1 cellular context compared by ENCODE assay signal in the genomic region with DNA sequence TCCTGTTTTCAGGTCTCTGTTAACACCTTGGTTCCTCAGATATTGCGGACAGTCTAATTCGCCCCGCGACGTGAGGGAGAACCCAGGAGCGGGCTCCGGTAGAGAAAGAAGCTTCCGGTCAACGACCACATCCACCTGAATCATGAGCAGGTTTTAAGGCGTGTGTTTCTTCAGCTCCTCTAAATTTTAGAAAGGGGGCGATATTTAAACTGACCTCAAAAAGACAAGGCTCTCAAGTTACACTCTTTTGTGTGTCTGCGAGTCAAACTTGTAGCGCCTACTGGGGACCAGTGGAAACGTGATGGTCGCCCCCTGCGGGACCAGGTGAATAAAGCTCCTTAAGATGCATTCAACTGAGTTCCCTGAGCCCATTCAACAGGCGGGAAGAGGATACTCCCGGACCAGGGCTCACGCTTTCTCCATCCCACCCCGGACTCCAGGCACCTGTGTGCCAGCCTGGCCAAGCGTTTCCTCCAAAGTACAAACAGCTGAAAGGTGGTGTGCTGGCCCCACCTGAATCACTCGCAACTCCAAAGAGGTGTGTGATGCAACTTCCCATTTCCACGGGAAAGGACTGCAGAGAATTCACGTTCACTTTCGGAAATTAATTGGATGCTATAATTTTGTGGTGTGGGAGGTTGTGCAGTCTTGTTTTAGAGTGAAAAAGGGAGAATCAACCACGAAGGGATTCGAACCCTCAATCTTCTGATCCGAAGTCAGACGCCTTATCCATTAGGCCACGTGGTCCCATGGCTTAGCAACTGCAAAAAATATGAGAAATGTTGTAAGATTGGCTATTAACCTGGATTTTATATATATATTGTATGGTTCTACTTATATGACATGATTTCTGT.
TF ChIP-seq lines count a peak whose summit lies in the region.

No MANE protein-coding gene starts in this region.

TF ChIP-seq in GM12878, 131 proteins besides CTCF, POLR2A, EP300 and RAD21 (continued from another document and continues in another):
- TF ChIP-seq, protein P1, sequence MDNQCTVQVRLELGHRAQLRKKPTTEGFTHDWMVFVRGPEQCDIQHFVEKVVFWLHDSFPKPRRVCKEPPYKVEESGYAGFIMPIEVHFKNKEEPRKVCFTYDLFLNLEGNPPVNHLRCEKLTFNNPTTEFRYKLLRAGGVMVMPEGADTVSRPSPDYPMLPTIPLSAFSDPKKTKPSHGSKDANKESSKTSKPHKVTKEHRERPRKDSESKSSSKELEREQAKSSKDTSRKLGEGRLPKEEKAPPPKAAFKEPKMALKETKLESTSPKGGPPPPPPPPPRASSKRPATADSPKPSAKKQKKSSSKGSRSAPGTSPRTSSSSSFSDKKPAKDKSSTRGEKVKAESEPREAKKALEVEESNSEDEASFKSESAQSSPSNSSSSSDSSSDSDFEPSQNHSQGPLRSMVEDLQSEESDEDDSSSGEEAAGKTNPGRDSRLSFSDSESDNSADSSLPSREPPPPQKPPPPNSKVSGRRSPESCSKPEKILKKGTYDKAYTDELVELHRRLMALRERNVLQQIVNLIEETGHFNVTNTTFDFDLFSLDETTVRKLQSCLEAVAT (IDR thresholded peaks at IDR 0.05), result no peak
- no peak for TF ChIP-seq MEF2A (IDR thresholded peaks at IDR 0.05; ENCODE audit: insufficient read depth, low read depth, low read length)
- TF ChIP-seq ZNF207 (IDR thresholded peaks at IDR 0.05; ENCODE audit: borderline replicate concordance), result no peak
- TF ChIP-seq NFXL1 (IDR thresholded peaks at IDR 0.05; ENCODE audit: borderline replicate concordance), result no peak
- TF ChIP-seq, protein P2, sequence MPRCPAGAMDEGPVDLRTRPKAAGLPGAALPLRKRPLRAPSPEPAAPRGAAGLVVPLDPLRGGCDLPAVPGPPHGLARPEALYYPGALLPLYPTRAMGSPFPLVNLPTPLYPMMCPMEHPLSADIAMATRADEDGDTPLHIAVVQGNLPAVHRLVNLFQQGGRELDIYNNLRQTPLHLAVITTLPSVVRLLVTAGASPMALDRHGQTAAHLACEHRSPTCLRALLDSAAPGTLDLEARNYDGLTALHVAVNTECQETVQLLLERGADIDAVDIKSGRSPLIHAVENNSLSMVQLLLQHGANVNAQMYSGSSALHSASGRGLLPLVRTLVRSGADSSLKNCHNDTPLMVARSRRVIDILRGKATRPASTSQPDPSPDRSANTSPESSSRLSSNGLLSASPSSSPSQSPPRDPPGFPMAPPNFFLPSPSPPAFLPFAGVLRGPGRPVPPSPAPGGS (IDR thresholded peaks at IDR 0.05; ENCODE audit: borderline replicate concordance, insufficient read depth, low read depth, low read length, poor library complexity, severe bottlenecking), result no peak
- TF ChIP-seq JUND (IDR thresholded peaks at IDR 0.05; ENCODE audit: low read depth, low read length), result no peak
- TF ChIP-seq ZNF274 (IDR thresholded peaks at IDR 0.05; ENCODE audit: insufficient read depth, insufficient read length), result no peak
- TF ChIP-seq WRNIP1 (IDR thresholded peaks at IDR 0.05; ENCODE audit: borderline replicate concordance, low read depth, low read length), result no peak
- peak in 1 of 2 experiments; percentile 47; a peak in 2 of 4 replicates for TF ChIP-seq BHLHE40 (IDR thresholded peaks at IDR 0.05; ENCODE audit: borderline replicate concordance in 1 of 2, low read depth in 2 of 2, low read length in 1 of 2)
- TF ChIP-seq, protein P3, sequence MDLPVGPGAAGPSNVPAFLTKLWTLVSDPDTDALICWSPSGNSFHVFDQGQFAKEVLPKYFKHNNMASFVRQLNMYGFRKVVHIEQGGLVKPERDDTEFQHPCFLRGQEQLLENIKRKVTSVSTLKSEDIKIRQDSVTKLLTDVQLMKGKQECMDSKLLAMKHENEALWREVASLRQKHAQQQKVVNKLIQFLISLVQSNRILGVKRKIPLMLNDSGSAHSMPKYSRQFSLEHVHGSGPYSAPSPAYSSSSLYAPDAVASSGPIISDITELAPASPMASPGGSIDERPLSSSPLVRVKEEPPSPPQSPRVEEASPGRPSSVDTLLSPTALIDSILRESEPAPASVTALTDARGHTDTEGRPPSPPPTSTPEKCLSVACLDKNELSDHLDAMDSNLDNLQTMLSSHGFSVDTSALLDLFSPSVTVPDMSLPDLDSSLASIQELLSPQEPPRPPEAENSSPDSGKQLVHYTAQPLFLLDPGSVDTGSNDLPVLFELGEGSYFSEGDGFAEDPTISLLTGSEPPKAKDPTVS (IDR thresholded peaks at IDR 0.05; ENCODE audit: low read depth, low read length), result no peak
- no peak for TF ChIP-seq HDAC6 (IDR thresholded peaks at IDR 0.05; ENCODE audit: unreplicated experiment)
- 0 out of 2 replicates have a peak, but pooled peaks have one; percentile 28 for TF ChIP-seq IRF4 (IDR thresholded peaks at IDR 0.05; ENCODE audit: low read depth, low read length)
- TF ChIP-seq, protein P4, sequence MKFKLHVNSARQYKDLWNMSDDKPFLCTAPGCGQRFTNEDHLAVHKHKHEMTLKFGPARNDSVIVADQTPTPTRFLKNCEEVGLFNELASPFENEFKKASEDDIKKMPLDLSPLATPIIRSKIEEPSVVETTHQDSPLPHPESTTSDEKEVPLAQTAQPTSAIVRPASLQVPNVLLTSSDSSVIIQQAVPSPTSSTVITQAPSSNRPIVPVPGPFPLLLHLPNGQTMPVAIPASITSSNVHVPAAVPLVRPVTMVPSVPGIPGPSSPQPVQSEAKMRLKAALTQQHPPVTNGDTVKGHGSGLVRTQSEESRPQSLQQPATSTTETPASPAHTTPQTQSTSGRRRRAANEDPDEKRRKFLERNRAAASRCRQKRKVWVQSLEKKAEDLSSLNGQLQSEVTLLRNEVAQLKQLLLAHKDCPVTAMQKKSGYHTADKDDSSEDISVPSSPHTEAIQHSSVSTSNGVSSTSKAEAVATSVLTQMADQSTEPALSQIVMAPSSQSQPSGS (IDR thresholded peaks at IDR 0.05; ENCODE audit: low read length), result peak; percentile 24; the same call in 1 of the 2 replicates
- no peak for TF ChIP-seq HDGF (IDR thresholded peaks at IDR 0.05)
- no peak for TF ChIP-seq YBX1 (IDR thresholded peaks at IDR 0.05)
- TF ChIP-seq CBX5 (IDR thresholded peaks at IDR 0.05; ENCODE audit: low read depth), result no peak
- no peak for TF ChIP-seq CHD4 (IDR thresholded peaks at IDR 0.05)
- TF ChIP-seq MTA2 (IDR thresholded peaks at IDR 0.05; ENCODE audit: low read depth), result peak; percentile 29
- no peak for TF ChIP-seq ZNF384 (IDR thresholded peaks at IDR 0.05; ENCODE audit: borderline replicate concordance, low read depth, low read length)
- TF ChIP-seq, protein P5, sequence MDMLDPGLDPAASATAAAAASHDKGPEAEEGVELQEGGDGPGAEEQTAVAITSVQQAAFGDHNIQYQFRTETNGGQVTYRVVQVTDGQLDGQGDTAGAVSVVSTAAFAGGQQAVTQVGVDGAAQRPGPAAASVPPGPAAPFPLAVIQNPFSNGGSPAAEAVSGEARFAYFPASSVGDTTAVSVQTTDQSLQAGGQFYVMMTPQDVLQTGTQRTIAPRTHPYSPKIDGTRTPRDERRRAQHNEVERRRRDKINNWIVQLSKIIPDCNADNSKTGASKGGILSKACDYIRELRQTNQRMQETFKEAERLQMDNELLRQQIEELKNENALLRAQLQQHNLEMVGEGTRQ (IDR thresholded peaks at IDR 0.05; ENCODE audit: borderline replicate concordance, low read depth, low read length), result no peak; the same call in 1 of the 2 replicates
- TF ChIP-seq ZNF622 (IDR thresholded peaks at IDR 0.05), result no peak
- TF ChIP-seq NR2C2 (IDR thresholded peaks at IDR 0.05; ENCODE audit: borderline replicate concordance, control insufficient read depth, insufficient read length, low read depth), result no peak
- TF ChIP-seq, protein P6, sequence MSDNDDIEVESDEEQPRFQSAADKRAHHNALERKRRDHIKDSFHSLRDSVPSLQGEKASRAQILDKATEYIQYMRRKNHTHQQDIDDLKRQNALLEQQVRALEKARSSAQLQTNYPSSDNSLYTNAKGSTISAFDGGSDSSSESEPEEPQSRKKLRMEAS (IDR thresholded peaks at IDR 0.05; ENCODE audit: low read depth, low read length), result no peak
- TF ChIP-seq, protein P7, sequence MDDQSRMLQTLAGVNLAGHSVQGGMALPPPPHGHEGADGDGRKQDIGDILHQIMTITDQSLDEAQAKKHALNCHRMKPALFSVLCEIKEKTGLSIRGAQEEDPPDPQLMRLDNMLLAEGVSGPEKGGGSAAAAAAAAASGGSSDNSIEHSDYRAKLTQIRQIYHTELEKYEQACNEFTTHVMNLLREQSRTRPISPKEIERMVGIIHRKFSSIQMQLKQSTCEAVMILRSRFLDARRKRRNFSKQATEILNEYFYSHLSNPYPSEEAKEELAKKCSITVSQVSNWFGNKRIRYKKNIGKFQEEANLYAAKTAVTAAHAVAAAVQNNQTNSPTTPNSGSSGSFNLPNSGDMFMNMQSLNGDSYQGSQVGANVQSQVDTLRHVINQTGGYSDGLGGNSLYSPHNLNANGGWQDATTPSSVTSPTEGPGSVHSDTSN (IDR thresholded peaks at IDR 0.05; ENCODE audit: insufficient replicate concordance, low read depth, low read length), result no peak
- peak; percentile 60; the same call in 1 of the 2 replicates for TF ChIP-seq GATAD2B (conservative IDR thresholded peaks at IDR 0.05; ENCODE audit: low read depth)
- no peak for TF ChIP-seq ATF7 (IDR thresholded peaks at IDR 0.05; ENCODE audit: low read depth)
- TF ChIP-seq, protein P8, sequence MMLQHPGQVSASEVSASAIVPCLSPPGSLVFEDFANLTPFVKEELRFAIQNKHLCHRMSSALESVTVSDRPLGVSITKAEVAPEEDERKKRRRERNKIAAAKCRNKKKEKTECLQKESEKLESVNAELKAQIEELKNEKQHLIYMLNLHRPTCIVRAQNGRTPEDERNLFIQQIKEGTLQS (IDR thresholded peaks at IDR 0.05; ENCODE audit: borderline replicate concordance, extremely low read depth, low read depth, low read length), result no peak
- TF ChIP-seq POLR2AphosphoS2 (IDR thresholded peaks at IDR 0.05; ENCODE audit: low read depth, low read length), result no peak
- peak; percentile 29 to 52; a peak in 3 of 4 replicates for TF ChIP-seq IKZF2 (IDR thresholded peaks at IDR 0.05)
- TF ChIP-seq, protein P9, sequence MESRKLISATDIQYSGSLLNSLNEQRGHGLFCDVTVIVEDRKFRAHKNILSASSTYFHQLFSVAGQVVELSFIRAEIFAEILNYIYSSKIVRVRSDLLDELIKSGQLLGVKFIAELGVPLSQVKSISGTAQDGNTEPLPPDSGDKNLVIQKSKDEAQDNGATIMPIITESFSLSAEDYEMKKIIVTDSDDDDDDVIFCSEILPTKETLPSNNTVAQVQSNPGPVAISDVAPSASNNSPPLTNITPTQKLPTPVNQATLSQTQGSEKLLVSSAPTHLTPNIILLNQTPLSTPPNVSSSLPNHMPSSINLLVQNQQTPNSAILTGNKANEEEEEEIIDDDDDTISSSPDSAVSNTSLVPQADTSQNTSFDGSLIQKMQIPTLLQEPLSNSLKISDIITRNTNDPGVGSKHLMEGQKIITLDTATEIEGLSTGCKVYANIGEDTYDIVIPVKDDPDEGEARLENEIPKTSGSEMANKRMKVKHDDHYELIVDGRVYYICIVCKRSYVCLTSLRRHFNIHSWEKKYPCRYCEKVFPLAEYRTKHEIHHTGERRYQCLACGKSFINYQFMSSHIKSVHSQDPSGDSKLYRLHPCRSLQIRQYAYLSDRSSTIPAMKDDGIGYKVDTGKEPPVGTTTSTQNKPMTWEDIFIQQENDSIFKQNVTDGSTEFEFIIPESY (IDR thresholded peaks at IDR 0.05), result no peak
- TF ChIP-seq RAD51 (IDR thresholded peaks at IDR 0.05), result peak; percentile 79; the same call in 1 of the 2 replicates
- TF ChIP-seq PAX8 (IDR thresholded peaks at IDR 0.05), result no peak
- TF ChIP-seq NFYA (IDR thresholded peaks at IDR 0.05; ENCODE audit: borderline replicate concordance, low read depth, low read length), result no peak
- TF ChIP-seq, protein P10, sequence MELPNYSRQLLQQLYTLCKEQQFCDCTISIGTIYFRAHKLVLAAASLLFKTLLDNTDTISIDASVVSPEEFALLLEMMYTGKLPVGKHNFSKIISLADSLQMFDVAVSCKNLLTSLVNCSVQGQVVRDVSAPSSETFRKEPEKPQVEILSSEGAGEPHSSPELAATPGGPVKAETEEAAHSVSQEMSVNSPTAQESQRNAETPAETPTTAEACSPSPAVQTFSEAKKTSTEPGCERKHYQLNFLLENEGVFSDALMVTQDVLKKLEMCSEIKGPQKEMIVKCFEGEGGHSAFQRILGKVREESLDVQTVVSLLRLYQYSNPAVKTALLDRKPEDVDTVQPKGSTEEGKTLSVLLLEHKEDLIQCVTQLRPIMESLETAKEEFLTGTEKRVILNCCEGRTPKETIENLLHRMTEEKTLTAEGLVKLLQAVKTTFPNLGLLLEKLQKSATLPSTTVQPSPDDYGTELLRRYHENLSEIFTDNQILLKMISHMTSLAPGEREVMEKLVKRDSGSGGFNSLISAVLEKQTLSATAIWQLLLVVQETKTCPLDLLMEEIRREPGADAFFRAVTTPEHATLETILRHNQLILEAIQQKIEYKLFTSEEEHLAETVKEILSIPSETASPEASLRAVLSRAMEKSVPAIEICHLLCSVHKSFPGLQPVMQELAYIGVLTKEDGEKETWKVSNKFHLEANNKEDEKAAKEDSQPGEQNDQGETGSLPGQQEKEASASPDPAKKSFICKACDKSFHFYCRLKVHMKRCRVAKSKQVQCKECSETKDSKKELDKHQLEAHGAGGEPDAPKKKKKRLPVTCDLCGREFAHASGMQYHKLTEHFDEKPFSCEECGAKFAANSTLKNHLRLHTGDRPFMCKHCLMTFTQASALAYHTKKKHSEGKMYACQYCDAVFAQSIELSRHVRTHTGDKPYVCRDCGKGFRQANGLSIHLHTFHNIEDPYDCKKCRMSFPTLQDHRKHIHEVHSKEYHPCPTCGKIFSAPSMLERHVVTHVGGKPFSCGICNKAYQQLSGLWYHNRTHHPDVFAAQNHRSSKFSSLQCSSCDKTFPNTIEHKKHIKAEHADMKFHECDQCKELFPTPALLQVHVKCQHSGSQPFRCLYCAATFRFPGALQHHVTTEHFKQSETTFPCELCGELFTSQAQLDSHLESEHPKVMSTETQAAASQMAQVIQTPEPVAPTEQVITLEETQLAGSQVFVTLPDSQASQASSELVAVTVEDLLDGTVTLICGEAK (IDR thresholded peaks at IDR 0.05; ENCODE audit: borderline replicate concordance), result peak; percentile 31; the same call in 1 of the 2 replicates
- peak; percentile 76; the same call in 1 of the 2 replicates for TF ChIP-seq TARDBP (IDR thresholded peaks at IDR 0.05; ENCODE audit: borderline replicate concordance)
- no peak for TF ChIP-seq MYC (IDR thresholded peaks at IDR 0.05; ENCODE audit: insufficient read depth, insufficient read length, insufficient replicate concordance, low read length, severe bottlenecking)
- no peak; the same call in 1 of the 2 replicates for TF ChIP-seq GABPA (IDR thresholded peaks at IDR 0.05; ENCODE audit: low read depth)
- TF ChIP-seq, protein P11, sequence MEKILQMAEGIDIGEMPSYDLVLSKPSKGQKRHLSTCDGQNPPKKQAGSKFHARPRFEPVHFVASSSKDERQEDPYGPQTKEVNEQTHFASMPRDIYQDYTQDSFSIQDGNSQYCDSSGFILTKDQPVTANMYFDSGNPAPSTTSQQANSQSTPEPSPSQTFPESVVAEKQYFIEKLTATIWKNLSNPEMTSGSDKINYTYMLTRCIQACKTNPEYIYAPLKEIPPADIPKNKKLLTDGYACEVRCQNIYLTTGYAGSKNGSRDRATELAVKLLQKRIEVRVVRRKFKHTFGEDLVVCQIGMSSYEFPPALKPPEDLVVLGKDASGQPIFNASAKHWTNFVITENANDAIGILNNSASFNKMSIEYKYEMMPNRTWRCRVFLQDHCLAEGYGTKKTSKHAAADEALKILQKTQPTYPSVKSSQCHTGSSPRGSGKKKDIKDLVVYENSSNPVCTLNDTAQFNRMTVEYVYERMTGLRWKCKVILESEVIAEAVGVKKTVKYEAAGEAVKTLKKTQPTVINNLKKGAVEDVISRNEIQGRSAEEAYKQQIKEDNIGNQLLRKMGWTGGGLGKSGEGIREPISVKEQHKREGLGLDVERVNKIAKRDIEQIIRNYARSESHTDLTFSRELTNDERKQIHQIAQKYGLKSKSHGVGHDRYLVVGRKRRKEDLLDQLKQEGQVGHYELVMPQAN (conservative IDR thresholded peaks at IDR 0.05), result no peak
- TF ChIP-seq SUZ12 (IDR thresholded peaks at IDR 0.05; ENCODE audit: unreplicated experiment), result no peak
- 0 out of 2 replicates have a peak, but pooled peaks have one; percentile 54 for TF ChIP-seq IKZF1 (conservative IDR thresholded peaks at IDR 0.05)
- no peak for TF ChIP-seq ZBED1 (IDR thresholded peaks at IDR 0.05; ENCODE audit: borderline replicate concordance)
